ENCODE assay signal across 11 cellular contexts in genomic region chr9:137367506-137368430, GRCh38.
"Had no signal": no experiment of that assay in that cellular context is flagged by ENCODE, and none has a peak within 500 bp of the region (broad histone marks: within the 10 kb centered on the region; RNA-seq: fewer than 3 reads in every experiment).

No MANE protein-coding gene starts in this region.

- H3K9me3 ChIP-seq: gastrocnemius medialis, lower lobe of right lung, prostate gland had no signal

- H3K27ac ChIP-seq: hepatocyte, lower lobe of right lung, prostate gland had no signal

- H3K27me3 ChIP-seq: gastrocnemius medialis, hepatocyte had no signal

- H3K4me2 ChIP-seq: hepatocyte had no signal

- H3K4me1 ChIP-seq: gastrocnemius medialis, lower lobe of right lung, prostate gland had no signal

- H3K36me3 ChIP-seq: gastrocnemius medialis, prostate gland had no signal

- H2AFZ ChIP-seq: hepatocyte had no signal

- H3K4me3 ChIP-seq: gastrocnemius medialis, hepatocyte, lower lobe of right lung, prostate gland had no signal

- ATAC-seq: activated CD4-positive, alpha-beta T cell treated with anti-CD3 and anti-CD28 coated beads for 36 hours; activated CD8-positive, alpha-beta T cell treated with anti-CD3 and anti-CD28 coated beads for 36 hours; gastrocnemius medialis; lower lobe of right lung; naive thymus-derived CD4-positive, alpha-beta T cell had no signal

- DNase-seq: activated CD8-positive, alpha-beta memory T cell treated with anti-CD3 and anti-CD28 coated beads, Interleukin-2, amount 50 U/mL, for 48 hours; activated CD8-positive, alpha-beta T cell treated with anti-CD3 and anti-CD28 coated beads for 36 hours; effector CD8-positive, alpha-beta T cell; gastrocnemius medialis; kidney glomerular epithelial cell; lower lobe of right lung; naive thymus-derived CD4-positive, alpha-beta T cell; T-helper 9 cell had no signal
